In the genomic region with DNA sequence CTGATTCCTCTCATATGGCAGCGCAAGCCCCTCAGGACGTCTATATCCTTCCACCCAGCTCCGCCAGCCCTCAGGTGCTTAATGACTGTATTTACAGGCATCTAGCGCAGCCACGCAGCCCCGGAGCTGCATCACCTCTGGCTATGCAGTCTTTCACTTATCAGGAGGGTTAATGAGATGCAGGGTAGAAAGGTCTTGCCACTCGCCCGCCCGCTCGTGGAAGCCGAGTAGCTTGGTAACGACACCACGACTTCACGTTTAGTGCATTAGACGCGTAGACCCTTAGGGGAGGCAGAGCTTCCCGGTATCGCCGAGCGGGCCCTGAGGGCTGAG, we compare ENCODE assay signal across 8 cellular contexts. TPM values are rescaled to one million over a fixed set of nuclear protein-coding genes. Genes with fewer than 3 reads are reported as not detected.
A peak's percentile ranks its signal among the peaks of the same experiment; 100 is the strongest.
DNase-seq lines count a peak whose midpoint lies in the region; ATAC-seq and TF ChIP-seq lines count a peak whose summit lies in the region.

No MANE protein-coding gene starts in this region.

- no peaks in the 10 kb centered on the region for H3K9me3 Mint-ChIP-seq in activated CD4-positive, alpha-beta T cell treated with anti-CD3 and anti-CD28 coated beads, Interleukin-2, amount 10 ng/mL, durations not matched to agents 7 days and 5 days
- no peaks in the 10 kb centered on the region for H3K9me3 Mint-ChIP-seq in activated naive CD4-positive, alpha-beta T cell treated with anti-CD3 and anti-CD28 coated beads, Interleukin-2, amount 50 U/mL, for 72 hours

- no peak overlapping the region for H3K27ac Mint-ChIP-seq in activated CD4-positive, alpha-beta T cell treated with anti-CD3 and anti-CD28 coated beads, Interleukin-2, amount 10 ng/mL, durations not matched to agents 7 days and 5 days
- H3K27ac Mint-ChIP-seq in activated naive CD4-positive, alpha-beta T cell treated with anti-CD3 and anti-CD28 coated beads, Interleukin-2, amount 50 U/mL, for 72 hours = no peak overlapping the region

- H3K79me2 ChIP-seq in smooth muscle cell (ENCODE audit: low read depth) = no peaks in the 10 kb centered on the region

- ATAC-seq in activated naive CD4-positive, alpha-beta T cell treated with anti-CD3 and anti-CD28 coated beads, Interleukin-2, amount 50 U/mL, for 72 hours = peak; percentile 2 to 6
- ATAC-seq in HG03439 (IDR thresholded peaks at IDR 0.05; ENCODE audit: unreplicated experiment) (no peak), GM18511 (IDR thresholded peaks at IDR 0.05; ENCODE audit: unreplicated experiment) (no peak)

- peak overlapping the region; percentile 89 for H3K4me2 ChIP-seq in smooth muscle cell

- POLR2A ChIA-PET in activated CD4-positive, alpha-beta T cell treated with anti-CD3 and anti-CD28 coated beads, Interleukin-2, amount 10 ng/mL, durations not matched to agents 7 days and 5 days (lab: Charles Lee) = no interaction called here

- H3K36me3 Mint-ChIP-seq in activated CD4-positive, alpha-beta T cell treated with anti-CD3 and anti-CD28 coated beads, Interleukin-2, amount 10 ng/mL, durations not matched to agents 7 days and 5 days (ENCODE audit: low read depth) = no peaks in the 10 kb centered on the region
- H3K36me3 Mint-ChIP-seq in activated naive CD4-positive, alpha-beta T cell treated with anti-CD3 and anti-CD28 coated beads, Interleukin-2, amount 50 U/mL, for 72 hours = no peaks in the 10 kb centered on the region

- H3K4me1 ChIP-seq in smooth muscle cell (ENCODE audit: low read depth) = no peaks in the 10 kb centered on the region

- no peak overlapping the region for H3K27ac ChIP-seq in smooth muscle cell (ENCODE audit: low read depth)

- no peaks in the 10 kb centered on the region for H3K36me3 ChIP-seq in smooth muscle cell (ENCODE audit: low read depth)

- peaks cover 34% of the 10 kb centered on the region for H3K27me3 Mint-ChIP-seq in activated CD4-positive, alpha-beta T cell treated with anti-CD3 and anti-CD28 coated beads, Interleukin-2, amount 10 ng/mL, durations not matched to agents 7 days and 5 days

- no peaks in the 10 kb centered on the region for H3K9me3 ChIP-seq in smooth muscle cell (replicated peaks; ENCODE audit: low read depth)

- H4K20me1 ChIP-seq in smooth muscle cell (ENCODE audit: low read depth) = no peaks in the 10 kb centered on the region

- peak overlapping the region; percentile 53 for H3K4me3 ChIP-seq in iPS-11a (ENCODE audit: low read depth, low read length)
- peak overlapping the region; percentile 64 for H3K4me3 ChIP-seq in smooth muscle cell

- CTCF ChIA-PET in activated CD4-positive, alpha-beta T cell treated with anti-CD3 and anti-CD28 coated beads, Interleukin-2, amount 10 ng/mL, durations not matched to agents 7 days and 5 days (lab: Charles Lee) = interaction anchor here (0.5 kb wide), 1 partner anchor 43 kb away, joined by 3 read pairs; no protein-coding TSS in a partner anchor

- no peaks in the 10 kb centered on the region for H3K27me3 ChIP-seq in smooth muscle cell (ENCODE audit: low read depth)

- H3K4me3 Mint-ChIP-seq in activated CD4-positive, alpha-beta T cell treated with anti-CD3 and anti-CD28 coated beads, Interleukin-2, amount 10 ng/mL, durations not matched to agents 7 days and 5 days = peak overlapping the region; percentile 15

- 46% methylated on average over 20 of the region's 20 CpGs for WGBS in smooth muscle cell (ENCODE audit: low lambda C conversion rate)

- no peak for TF ChIP-seq CTCF in smooth muscle cell (IDR thresholded peaks at IDR 0.05; ENCODE audit: borderline replicate concordance, insufficient read depth, poor library complexity, severe bottlenecking)

- H3K9ac ChIP-seq in smooth muscle cell (ENCODE audit: low read depth) = no peak overlapping the region

- peaks cover 7% of the 10 kb centered on the region for H3K4me1 Mint-ChIP-seq in activated CD4-positive, alpha-beta T cell treated with anti-CD3 and anti-CD28 coated beads, Interleukin-2, amount 10 ng/mL, durations not matched to agents 7 days and 5 days

- peak overlapping the region; percentile 81 for H2AFZ ChIP-seq in smooth muscle cell (ENCODE audit: low read depth)

- DNase-seq in activated CD4-positive, alpha-beta T cell treated with anti-CD3 and anti-CD28 coated beads, Interleukin-2, amount 10 ng/mL, durations not matched to agents 7 days and 5 days = no peak
- DNase-seq in activated CD4-positive, alpha-beta T cell treated with anti-CD3 and anti-CD28 coated beads for 4 hours = no peak
- DNase-seq in activated naive CD4-positive, alpha-beta T cell treated with anti-CD3 and anti-CD28 coated beads, Interleukin-2, amount 50 U/mL, for 72 hours (ENCODE audit: low spot score in 2 of 2) = no peak
- DNase-seq in smooth muscle cell (lab: John Stamatoyannopoulos, UW; ENCODE audit: unreplicated experiment) (no peak), iPS-NIHi11 (ENCODE audit: low spot score) (no peak)

- H3F3A ChIP-seq in smooth muscle cell (ENCODE audit: low read depth) = no peaks in the 10 kb centered on the region

RNA-seq across cellular contexts. Expression of gene SLC16A2, which starts 1.5 kb away (rescaled TPM):
- total RNA-seq in activated CD4-positive, alpha-beta T cell treated with anti-CD3 and anti-CD28 coated beads, Interleukin-2, amount 10 ng/mL, durations not matched to agents 7 days and 5 days = under 1 TPM in 1 of 2 experiments, not detected in 1; 0.12 TPM
- 1 to 10 TPM in 1 of 2 donors, under 1 TPM in 1; 0.60 to 2.2 TPM for total RNA-seq in activated naive CD4-positive, alpha-beta T cell treated with anti-CD3 and anti-CD28 coated beads, Interleukin-2, amount 50 U/mL, for 72 hours
- total RNA-seq in smooth muscle cell = 14.3 and 17.8 TPM in 2 replicates
- 13.4 TPM in 2 replicates for polyA plus RNA-seq in smooth muscle cell

Comparison
In these comparisons a context has a peak if more than half of its experiments do, and no peak if none do; other contexts are left out.
1. ATAC-seq: peak in activated naive CD4-positive, alpha-beta T cell treated with anti-CD3 and anti-CD28 coated beads, Interleukin-2, amount 50 U/mL, for 72 hours (2 of 2); none in HG03439 (single experiment) and GM18511 (single experiment).